ENCODE assay signal across 29 cellular contexts in the genomic region with DNA sequence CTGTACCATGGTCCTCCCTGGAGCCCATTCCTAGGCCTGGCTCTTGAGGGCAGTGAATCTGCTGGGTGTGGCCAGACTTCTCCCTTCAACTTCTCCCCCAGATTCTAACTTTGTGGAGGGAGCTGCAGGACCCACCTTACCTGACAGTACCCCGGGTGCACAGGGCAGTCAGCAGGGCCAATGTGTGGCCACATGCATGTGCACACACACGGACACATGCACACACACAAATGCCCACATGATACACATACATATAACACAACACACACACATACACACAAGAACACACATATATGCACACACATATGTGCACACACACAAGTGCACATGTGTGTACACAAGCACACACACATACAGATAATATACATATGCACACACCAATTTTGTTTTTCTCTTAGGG.
"Had no signal": no experiment of that assay in that cellular context is flagged by ENCODE, and none has a peak within 500 bp of the region (broad histone marks: within the 10 kb centered on the region; RNA-seq: fewer than 3 reads in every experiment).

No MANE protein-coding gene starts in this region.

- H3K27me3 ChIP-seq: esophagus muscularis mucosa, foreskin keratinocyte, heart right ventricle, neutrophil, right atrium auricular region, suprapubic skin had no signal

- H3K4me1 ChIP-seq: esophagus muscularis mucosa, foreskin keratinocyte, prostate gland, right atrium auricular region had no signal

- H3K36me3 ChIP-seq: esophagus muscularis mucosa, heart right ventricle, neutrophil, prostate gland, right atrium auricular region, suprapubic skin had no signal

- H3K27ac Mint-ChIP-seq: endodermal cell; mesothelial cell of epicardium; naive thymus-derived CD4-positive, alpha-beta T cell; nephron; type B pancreatic cell had no signal

- H2AFZ ChIP-seq: parathyroid adenoma had no signal

- H3K9ac ChIP-seq: parathyroid adenoma had no signal

- H3K9me3 Mint-ChIP-seq: mesothelial cell of epicardium; stimulated activated naive CD8-positive, alpha-beta T cell treated with anti-CD3 and anti-CD28 coated beads, Interleukin-15, amount 100 ng/mL, for 72 hours; type B pancreatic cell had no signal

- H3K4me2 ChIP-seq: smooth muscle cell had no signal

- H3K79me2 ChIP-seq: parathyroid adenoma had no signal

- H3K27me3 Mint-ChIP-seq: stimulated activated naive CD8-positive, alpha-beta T cell treated with anti-CD3 and anti-CD28 coated beads, Interleukin-15, amount 100 ng/mL, for 72 hours; type B pancreatic cell had no signal

- H3K4me3 ChIP-seq: esophagus muscularis mucosa, heart right ventricle, prostate gland, right atrium auricular region, smooth muscle cell, suprapubic skin had no signal

- DNase-seq: caudate nucleus; cerebellar nuclear complex; effector CD8-positive, alpha-beta T cell; endodermal cell; foreskin keratinocyte; heart right ventricle; hippocampal formation; left colon; mesenchymal stem cell; naive thymus-derived CD4-positive, alpha-beta T cell; stimulated activated CD4-positive, alpha-beta T cell treated with anti-CD3 and anti-CD28 coated beads, Interleukin-12 subunit alpha, Interleukin-12 subunit beta, amount 100 ng/mL, for 4 hours; stimulated activated CD4-positive, alpha-beta T cell treated with anti-CD3 and anti-CD28 coated beads, Interleukin-1b, Interleukin-23, amount 100 ng/mL, for 48 hours; stimulated activated CD4-positive, alpha-beta T cell treated with anti-CD3 and anti-CD28 coated beads, Interleukin-4, amount 100 ng/mL, for 1 hour; stimulated activated CD8-positive, alpha-beta memory T cell treated with anti-CD3 and anti-CD28 coated beads, Interleukin-4, amount 100 ng/mL, for 48 hours; stimulated activated naive CD4-positive, alpha-beta T cell; stimulated activated naive CD8-positive, alpha-beta T cell treated with anti-CD3 and anti-CD28 coated beads, Interleukin-15, amount 100 ng/mL, for 72 hours had no signal

- H3K9me3 ChIP-seq: esophagus muscularis mucosa, neutrophil, prostate gland, right atrium auricular region, suprapubic skin had no signal

- FAIRE-seq: colon, islet of Langerhans, urothelium cell line had no signal

- H3K27ac ChIP-seq: esophagus muscularis mucosa, foreskin keratinocyte, heart right ventricle, neutrophil, parathyroid adenoma, prostate gland, right atrium auricular region, suprapubic skin had no signal

- H3K4me1 Mint-ChIP-seq: endodermal cell had no signal

- H3K4me3 Mint-ChIP-seq: endodermal cell; mesothelial cell of epicardium; naive thymus-derived CD4-positive, alpha-beta T cell; nephron; stimulated activated naive CD8-positive, alpha-beta T cell treated with anti-CD3 and anti-CD28 coated beads, Interleukin-15, amount 100 ng/mL, for 72 hours had no signal

- H3K36me3 Mint-ChIP-seq: mesothelial cell of epicardium; naive thymus-derived CD4-positive, alpha-beta T cell had no signal
